1 cellular context compared by ENCODE assay signal in genomic region chr7:150824379-150825177, GRCh38.
TF ChIP-seq lines count a peak whose summit lies in the region.

No MANE protein-coding gene starts in this region.

TF ChIP-seq in GM23338, 12 proteins besides CTCF, POLR2A, EP300 and RAD21:
- TF ChIP-seq ZNF114 (CRISPR knock-in tag; IDR thresholded peaks at IDR 0.05) = no peak
- TF ChIP-seq STAT1 (IDR thresholded peaks at IDR 0.05; ENCODE audit: unreplicated experiment) = no peak
- no peak for TF ChIP-seq ETS1 (IDR thresholded peaks at IDR 0.05)
- TF ChIP-seq ZNF462 (CRISPR knock-in tag; IDR thresholded peaks at IDR 0.05) = no peak
- TF ChIP-seq EZH2 (IDR thresholded peaks at IDR 0.05; ENCODE audit: low read depth, unreplicated experiment) = no peak
- TF ChIP-seq JUNB (IDR thresholded peaks at IDR 0.05; ENCODE audit: unreplicated experiment) = no peak
- TF ChIP-seq CREB1 (CRISPR knock-in tag; IDR thresholded peaks at IDR 0.05; ENCODE audit: low read depth) = no peak
- TF ChIP-seq NANOG (IDR thresholded peaks at IDR 0.05; ENCODE audit: borderline replicate concordance) = no peak
- no peak for TF ChIP-seq EZH2phosphoT487 (IDR thresholded peaks at IDR 0.05; ENCODE audit: unreplicated experiment)
- no peak for TF ChIP-seq POLR2AphosphoS5 (IDR thresholded peaks at IDR 0.05; ENCODE audit: low read depth)
- TF ChIP-seq REST (IDR thresholded peaks at IDR 0.05; ENCODE audit: unreplicated experiment) = no peak
- no peak for TF ChIP-seq ZNF331 (CRISPR knock-in tag; IDR thresholded peaks at IDR 0.05; ENCODE audit: low read depth)
